In genomic region chrX:133602881-133603280, GRCh38 we compare ENCODE assay signal across 19 cellular contexts.
DNase-seq lines count a peak whose midpoint lies in the region; ATAC-seq, FAIRE-seq and TF ChIP-seq lines count a peak whose summit lies in the region.
"Had no signal": no experiment of that assay in that cellular context is flagged by ENCODE, and none has a peak within 500 bp of the region (broad histone marks: within the 10 kb centered on the region; RNA-seq: fewer than 3 reads in every experiment).

No MANE protein-coding gene starts in this region.

- POLR2A ChIA-PET in IMR-90 (lab: Charles Lee; ENCODE audit: unreplicated experiment), result no interaction called here
- POLR2A ChIA-PET in K562 (lab: Yijun Ruan, JAX), result no interaction called here

- H3K4ac ChIP-seq in IMR-90 (ENCODE audit: low read depth, low read length), result no peak overlapping the region

- H2AFZ ChIP-seq in IMR-90 (replicated peaks; ENCODE audit: low read length, poor library complexity) (no peak overlapping the region), K562 (ENCODE audit: low read depth, low read length) (no peak overlapping the region)

- CTCF ChIA-PET in IMR-90 (lab: Yijun Ruan, JAX) (no interaction called here), K562 (lab: Yijun Ruan, JAX; ENCODE audit: low intra/inter-chr PET ratio) (no interaction called here)

- in situ Hi-C loops in IMR-90 (cut with MboI; ENCODE audit: low sequenced_read_pairs) (no loop called here), K562 (cut with MboI) (no loop called here)

- TF ChIP-seq POLR2A in IMR-90 (IDR thresholded peaks at IDR 0.05; ENCODE audit: low read depth, low read length), result no peak
- no peak for TF ChIP-seq POLR2A in K562 (conservative IDR thresholded peaks at IDR 0.05)

- H3K56ac ChIP-seq in IMR-90 (ENCODE audit: extremely low read depth, insufficient read depth, low read length), result no peak overlapping the region

- no peak overlapping the region for H3K4me2 ChIP-seq in IMR-90 (ENCODE audit: low read depth, low read length)
- no peak overlapping the region for H3K4me2 ChIP-seq in K562 (ENCODE audit: insufficient read depth, low read length)
- H3K4me2 ChIP-seq: BLaER1 treated with 17β-estradiol and CSF1 and Interleukin-3, amounts not matched to agents 10 nM and 100 nM had no signal

- H4K5ac ChIP-seq in IMR-90 (ENCODE audit: low read depth, low read length), result no peak overlapping the region

- no peak for TF ChIP-seq CTCF in IMR-90 (conservative IDR thresholded peaks at IDR 0.05; ENCODE audit: low read depth, low read length)
- no peak for TF ChIP-seq CTCF in K562 (IDR thresholded peaks at IDR 0.05 in 2 of 3, conservative IDR thresholded peaks at IDR 0.05 in 1 of 3; ENCODE audit: insufficient read depth in 2 of 3, low read depth in 1 of 3, low read length in 3 of 3)

- no peaks in the 10 kb centered on the region for H3K9me1 ChIP-seq in IMR-90 (ENCODE audit: insufficient read depth, low read length)
- no peaks in the 10 kb centered on the region for H3K9me1 ChIP-seq in K562 (ENCODE audit: control insufficient read depth, insufficient read depth, low read length)

- H3K9me3 ChIP-seq in IMR-90 (ENCODE audit: control insufficient read depth, insufficient read depth, low read length) (no peaks in the 10 kb centered on the region), K562 (replicated peaks; ENCODE audit: control insufficient read depth, insufficient read depth, low read depth, low read length) (no peaks in the 10 kb centered on the region), small intestine (ENCODE audit: control insufficient read depth, low read depth) (no peaks in the 10 kb centered on the region)
- H3K9me3 ChIP-seq: Caco-2 had no signal

- no peak overlapping the region for H2AK9ac ChIP-seq in IMR-90 (replicated peaks; ENCODE audit: low read depth, low read length, poor library complexity)

- H2AK5ac ChIP-seq in IMR-90 (ENCODE audit: low read depth, low read length), result no peak overlapping the region

- H3K18ac ChIP-seq in IMR-90 (ENCODE audit: low read depth, low read length), result no peak overlapping the region

- H3K4me1 ChIP-seq in IMR-90 (ENCODE audit: control insufficient read depth, insufficient read depth, low read length) (no peaks in the 10 kb centered on the region), K562 (replicated peaks in 1 of 2; ENCODE audit: control insufficient read depth in 2 of 2, insufficient read depth in 2 of 2, low read length in 2 of 2) (no peaks in the 10 kb centered on the region), small intestine (ENCODE audit: control insufficient read depth in 2 of 2, insufficient read depth in 1 of 2, low read depth in 1 of 2, low read length in 1 of 2) (no peaks in the 10 kb centered on the region)
- H3K4me1 ChIP-seq: Caco-2 had no signal

- no peaks in the 10 kb centered on the region; the same call in none of the 2 replicates for H3K27me3 ChIP-seq in IMR-90 (ENCODE audit: control insufficient read depth, insufficient read depth, low read length)
- no peaks in the 10 kb centered on the region for H3K27me3 ChIP-seq in K562 (ENCODE audit: control insufficient read depth in 2 of 2, insufficient read depth in 2 of 2, low read length in 2 of 2)
- H3K27me3 ChIP-seq in small intestine (ENCODE audit: control insufficient read depth in 2 of 2, insufficient read depth in 2 of 2, low read length in 2 of 2), result peaks cover 0 to 2% of the 10 kb centered on the region in 2 donors

- H4K8ac ChIP-seq in IMR-90 (ENCODE audit: low read depth in 2 of 2, low read length in 2 of 2), result no peak overlapping the region

- H2BK15ac ChIP-seq in IMR-90 (ENCODE audit: low read depth, low read length), result no peak overlapping the region

- H3K27ac ChIP-seq in IMR-90 (ENCODE audit: insufficient read depth, low read length), result no peak overlapping the region
- no peak overlapping the region for H3K27ac ChIP-seq in K562 (ENCODE audit: extremely low read depth, low read depth, low read length)
- H3K27ac ChIP-seq in small intestine (ENCODE audit: low read depth in 1 of 2, low read length in 1 of 2), result no peak overlapping the region
- H3K27ac ChIP-seq: BLaER1 treated with 17β-estradiol and CSF1 and Interleukin-3, amounts not matched to agents 10 nM and 100 nM; C4-2B had no signal

- ATAC-seq in IMR-90 (ENCODE audit: low read depth) (no peak), K562 (no peak), GM18873 (IDR thresholded peaks at IDR 0.05; ENCODE audit: low FRiP score, unreplicated experiment) (no peak)
- ATAC-seq: CD8-positive, alpha-beta T cell had no signal

- no peak overlapping the region for H2BK20ac ChIP-seq in IMR-90 (ENCODE audit: low read depth, low read length)

- dilution Hi-C loops in IMR-90 (cut with HindIII; ENCODE audit: low sequenced_read_pairs, unreplicated experiment), result no loop called here

- H3K4me3 ChIP-seq in IMR-90 (ENCODE audit: insufficient read depth, low read depth, low read length) (no peak overlapping the region), K562 (no peak overlapping the region), small intestine (ENCODE audit: low read depth in 1 of 2, low read length in 2 of 2) (no peak overlapping the region)
- H3K4me3 ChIP-seq: BLaER1 treated with 17β-estradiol and CSF1 and Interleukin-3, amounts not matched to agents 10 nM and 100 nM had no signal

- H3K79me1 ChIP-seq in IMR-90 (ENCODE audit: low read depth in 1 of 2, low read length in 2 of 2), result no peaks in the 10 kb centered on the region

- no peak overlapping the region for H2BK120ac ChIP-seq in IMR-90 (ENCODE audit: low read depth, low read length)

- no peak for TF ChIP-seq EP300 in K562 (IDR thresholded peaks at IDR 0.05; ENCODE audit: low read length)

- H3K14ac ChIP-seq in IMR-90 (replicated peaks; ENCODE audit: low read depth, low read length), result no peak overlapping the region

- no peak for TF ChIP-seq RAD21 in IMR-90 (IDR thresholded peaks at IDR 0.05; ENCODE audit: low read length)
- no peak for TF ChIP-seq RAD21 in K562 (CRISPR knock-in tag; conservative IDR thresholded peaks at IDR 0.05 in 1 of 2, IDR thresholded peaks at IDR 0.05 in 1 of 2)

- no CpG with 5 or more reads among the region's 4 CpGs for WGBS in IMR-90 (ENCODE audit: extremely low coverage in 2 of 2, insufficient read length in 1 of 2), 2 experiments
- WGBS in K562 (ENCODE audit: insufficient coverage, low coverage, missing lambda C conversion rate), result 0% methylated on average over 2 of the region's 4 CpGs
- WGBS in small intestine, 3 donors, result 74 to 90% (median 89%) methylated on average over 4 of the region's 4 CpGs

- intact Hi-C loops in IMR-90 (cut with micrococcal nuclease), result no loop called here
- intact Hi-C loops in K562 (cut with micrococcal nuclease), result no loop called here

- no peak overlapping the region for H4K91ac ChIP-seq in IMR-90 (ENCODE audit: insufficient read depth, low read depth, low read length)

- no peaks in the 10 kb centered on the region for H3K79me2 ChIP-seq in K562 (ENCODE audit: control insufficient read depth, insufficient read depth, low read length)

- BruUV-seq in IMR-90 (replicated peaks; lab: Mats Ljungman, UMichigan) (no TSS peak), K562 (replicated peaks; lab: Mats Ljungman, UMichigan) (no TSS peak)

- H4K20me1 ChIP-seq in IMR-90 (ENCODE audit: insufficient read depth, low read length) (no peaks in the 10 kb centered on the region), K562 (replicated peaks; ENCODE audit: control insufficient read depth, insufficient read depth, low read length) (no peaks in the 10 kb centered on the region)

- FAIRE-seq in K562 (lab: Jason Lieb, UNC) (no peak), small intestine (lab: Jason Lieb, UNC) (peak; percentile 72)
- FAIRE-seq: A204.1, D721Med, GM12891 had no signal

- no peaks in the 10 kb centered on the region for H3K36me3 ChIP-seq in IMR-90 (ENCODE audit: control insufficient read depth, insufficient read depth, low read length)
- H3K36me3 ChIP-seq in K562 (ENCODE audit: control insufficient read depth, insufficient read depth, low read length), result no peaks in the 10 kb centered on the region
- no peaks in the 10 kb centered on the region for H3K36me3 ChIP-seq in small intestine (ENCODE audit: control insufficient read depth in 2 of 2, insufficient read depth in 2 of 2, low read length in 2 of 2)
- H3K36me3 ChIP-seq: BLaER1 treated with 17β-estradiol and CSF1 and Interleukin-3, amounts not matched to agents 10 nM and 100 nM had no signal

- no peak for DNase-seq in IMR-90
- no peak for DNase-seq in K562 (ENCODE audit: extremely low read depth in 1 of 4, low spot score in 3 of 4)
- no peak for DNase-seq in small intestine
- DNase-seq in NCI-H1436 treated with DMSO at 0.1 percent for 48 hours (lab: John Stamatoyannopoulos, UW), result no peak
- no peak for DNase-seq in middle frontal gyrus (ENCODE audit: extremely low spot score, low spot score)
- DNase-seq: 8988T; AML-193; Caco-2; Calu3; CD4-positive, alpha-beta T cell; CD8-positive, alpha-beta T cell; DMS79 treated with DMSO at 0.1 percent for 48 hours; GF-D8 had no signal

- no peak overlapping the region for H3K23ac ChIP-seq in IMR-90 (ENCODE audit: low read depth, low read length)

- H3K9ac ChIP-seq in IMR-90 (ENCODE audit: low read depth, low read length), result no peak overlapping the region
- H3K9ac ChIP-seq in K562 (ENCODE audit: insufficient read depth in 1 of 2, low read depth in 2 of 2, low read length in 2 of 2), result no peak overlapping the region
- H3K9ac ChIP-seq: BLaER1 treated with 17β-estradiol and CSF1 and Interleukin-3, amounts not matched to agents 10 nM and 100 nM had no signal

- H2BK5ac ChIP-seq in IMR-90 (ENCODE audit: low read depth, low read length, poor library complexity, severe bottlenecking), result no peak overlapping the region

TF ChIP-seq in IMR-90, 13 proteins besides CTCF, POLR2A, EP300 and RAD21:
- TF ChIP-seq MAFK (IDR thresholded peaks at IDR 0.05; ENCODE audit: low read depth, low read length) (peak; percentile 62), SMC3 (IDR thresholded peaks at IDR 0.05; ENCODE audit: low read depth, low read length) (no peak)
